ENCODE assay signal across 1 cellular context in the genomic region with DNA sequence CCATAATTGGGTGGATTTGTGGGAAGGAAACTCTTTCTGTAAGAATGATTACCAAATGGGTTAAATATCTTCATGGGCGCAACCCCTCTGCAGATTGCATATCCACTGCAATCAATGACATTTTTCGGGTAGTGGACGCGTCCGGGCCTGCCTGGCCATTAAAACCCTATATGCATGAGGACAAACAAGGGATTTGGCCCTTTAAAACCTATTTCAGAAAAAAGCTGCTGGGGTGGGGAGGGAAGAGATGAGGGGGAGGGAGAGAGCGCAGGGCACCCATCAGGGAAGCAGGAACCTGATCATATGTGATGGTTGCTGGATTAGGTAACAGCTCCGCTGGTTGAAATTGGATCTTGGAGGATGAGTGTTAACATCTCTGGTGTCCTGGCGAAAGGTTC.
TF ChIP-seq lines count a peak whose summit lies in the region.

No MANE protein-coding gene starts in this region.

TF ChIP-seq in GM23338, 12 proteins besides CTCF, POLR2A, EP300 and RAD21 (continued from another document):
- TF ChIP-seq, protein P1, sequence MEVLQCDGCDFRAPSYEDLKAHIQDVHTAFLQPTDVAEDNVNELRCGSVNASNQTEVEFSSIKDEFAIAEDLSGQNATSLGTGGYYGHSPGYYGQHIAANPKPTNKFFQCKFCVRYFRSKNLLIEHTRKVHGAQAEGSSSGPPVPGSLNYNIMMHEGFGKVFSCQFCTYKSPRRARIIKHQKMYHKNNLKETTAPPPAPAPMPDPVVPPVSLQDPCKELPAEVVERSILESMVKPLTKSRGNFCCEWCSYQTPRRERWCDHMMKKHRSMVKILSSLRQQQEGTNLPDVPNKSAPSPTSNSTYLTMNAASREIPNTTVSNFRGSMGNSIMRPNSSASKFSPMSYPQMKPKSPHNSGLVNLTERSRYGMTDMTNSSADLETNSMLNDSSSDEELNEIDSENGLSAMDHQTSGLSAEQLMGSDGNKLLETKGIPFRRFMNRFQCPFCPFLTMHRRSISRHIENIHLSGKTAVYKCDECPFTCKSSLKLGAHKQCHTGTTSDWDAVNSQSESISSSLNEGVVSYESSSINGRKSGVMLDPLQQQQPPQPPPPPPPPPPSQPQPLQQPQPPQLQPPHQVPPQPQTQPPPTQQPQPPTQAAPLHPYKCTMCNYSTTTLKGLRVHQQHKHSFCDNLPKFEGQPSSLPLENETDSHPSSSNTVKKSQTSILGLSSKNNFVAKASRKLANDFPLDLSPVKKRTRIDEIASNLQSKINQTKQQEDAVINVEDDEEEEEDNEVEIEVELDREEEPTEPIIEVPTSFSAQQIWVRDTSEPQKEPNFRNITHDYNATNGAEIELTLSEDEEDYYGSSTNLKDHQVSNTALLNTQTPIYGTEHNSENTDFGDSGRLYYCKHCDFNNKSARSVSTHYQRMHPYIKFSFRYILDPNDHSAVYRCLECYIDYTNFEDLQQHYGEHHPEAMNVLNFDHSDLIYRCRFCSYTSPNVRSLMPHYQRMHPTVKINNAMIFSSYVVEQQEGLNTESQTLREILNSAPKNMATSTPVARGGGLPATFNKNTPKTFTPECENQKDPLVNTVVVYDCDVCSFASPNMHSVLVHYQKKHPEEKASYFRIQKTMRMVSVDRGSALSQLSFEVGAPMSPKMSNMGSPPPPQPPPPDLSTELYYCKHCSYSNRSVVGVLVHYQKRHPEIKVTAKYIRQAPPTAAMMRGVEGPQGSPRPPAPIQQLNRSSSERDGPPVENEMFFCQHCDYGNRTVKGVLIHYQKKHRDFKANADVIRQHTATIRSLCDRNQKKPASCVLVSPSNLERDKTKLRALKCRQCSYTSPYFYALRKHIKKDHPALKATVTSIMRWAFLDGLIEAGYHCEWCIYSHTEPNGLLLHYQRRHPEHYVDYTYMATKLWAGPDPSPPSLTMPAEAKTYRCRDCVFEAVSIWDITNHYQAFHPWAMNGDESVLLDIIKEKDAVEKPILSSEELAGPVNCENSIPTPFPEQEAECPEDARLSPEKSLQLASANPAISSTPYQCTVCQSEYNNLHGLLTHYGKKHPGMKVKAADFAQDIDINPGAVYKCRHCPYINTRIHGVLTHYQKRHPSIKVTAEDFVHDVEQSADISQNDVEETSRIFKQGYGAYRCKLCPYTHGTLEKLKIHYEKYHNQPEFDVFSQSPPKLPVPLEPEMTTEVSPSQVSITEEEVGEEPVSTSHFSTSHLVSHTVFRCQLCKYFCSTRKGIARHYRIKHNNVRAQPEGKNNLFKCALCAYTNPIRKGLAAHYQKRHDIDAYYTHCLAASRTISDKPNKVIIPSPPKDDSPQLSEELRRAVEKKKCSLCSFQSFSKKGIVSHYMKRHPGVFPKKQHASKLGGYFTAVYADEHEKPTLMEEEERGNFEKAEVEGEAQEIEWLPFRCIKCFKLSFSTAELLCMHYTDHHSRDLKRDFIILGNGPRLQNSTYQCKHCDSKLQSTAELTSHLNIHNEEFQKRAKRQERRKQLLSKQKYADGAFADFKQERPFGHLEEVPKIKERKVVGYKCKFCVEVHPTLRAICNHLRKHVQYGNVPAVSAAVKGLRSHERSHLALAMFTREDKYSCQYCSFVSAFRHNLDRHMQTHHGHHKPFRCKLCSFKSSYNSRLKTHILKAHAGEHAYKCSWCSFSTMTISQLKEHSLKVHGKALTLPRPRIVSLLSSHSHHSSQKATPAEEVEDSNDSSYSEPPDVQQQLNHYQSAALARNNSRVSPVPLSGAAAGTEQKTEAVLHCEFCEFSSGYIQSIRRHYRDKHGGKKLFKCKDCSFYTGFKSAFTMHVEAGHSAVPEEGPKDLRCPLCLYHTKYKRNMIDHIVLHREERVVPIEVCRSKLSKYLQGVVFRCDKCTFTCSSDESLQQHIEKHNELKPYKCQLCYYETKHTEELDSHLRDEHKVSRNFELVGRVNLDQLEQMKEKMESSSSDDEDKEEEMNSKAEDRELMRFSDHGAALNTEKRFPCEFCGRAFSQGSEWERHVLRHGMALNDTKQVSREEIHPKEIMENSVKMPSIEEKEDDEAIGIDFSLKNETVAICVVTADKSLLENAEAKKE (CRISPR knock-in tag; IDR thresholded peaks at IDR 0.05): no peak
- TF ChIP-seq NANOG (IDR thresholded peaks at IDR 0.05; ENCODE audit: borderline replicate concordance): no peak
- TF ChIP-seq EZH2 (IDR thresholded peaks at IDR 0.05; ENCODE audit: low read depth, unreplicated experiment): no peak
- no peak for TF ChIP-seq CREB1 (CRISPR knock-in tag; IDR thresholded peaks at IDR 0.05; ENCODE audit: low read depth)
